Comparison of ENCODE assay signal across 10 cellular contexts in the genomic region with DNA sequence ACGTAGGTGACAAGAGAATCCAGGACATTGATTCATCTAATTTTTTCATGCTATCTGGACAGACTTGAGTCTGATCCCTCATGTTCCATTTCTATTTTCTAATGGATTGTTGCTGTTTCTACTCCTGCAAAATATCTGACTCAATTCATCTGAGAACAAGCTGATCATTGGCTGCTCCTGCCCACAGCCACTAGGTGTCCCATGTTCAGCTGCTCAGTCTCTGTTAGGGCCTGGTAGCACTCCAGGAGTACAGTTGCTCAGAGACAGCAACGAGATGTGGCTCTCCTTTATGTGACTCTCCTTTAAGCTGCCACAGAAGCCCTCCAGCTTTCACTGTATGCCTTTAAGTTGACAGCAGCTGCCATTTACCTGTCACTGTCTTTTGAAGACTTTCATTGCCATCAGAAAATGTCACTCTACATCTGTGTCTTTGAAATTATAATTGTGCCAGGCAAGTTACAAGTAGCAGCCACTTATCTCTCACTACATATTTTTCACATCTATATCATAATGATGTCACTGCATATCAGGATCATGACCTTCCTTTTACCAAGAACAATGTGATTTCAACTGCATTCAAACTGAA.
DNase-seq lines count a peak whose midpoint lies in the region; ATAC-seq and TF ChIP-seq lines count a peak whose summit lies in the region.
"Had no signal": no experiment of that assay in that cellular context is flagged by ENCODE, and none has a peak within 500 bp of the region (broad histone marks: within the 10 kb centered on the region; RNA-seq: fewer than 3 reads in every experiment).

No MANE protein-coding gene starts in this region.

- no peaks in the 10 kb centered on the region for H3K9me3 Mint-ChIP-seq in endothelial cell (ENCODE audit: unreplicated experiment)

- no peaks in the 10 kb centered on the region for H3K27me3 ChIP-seq in NT2/D1 (ENCODE audit: insufficient read depth, insufficient read length)
- H3K27me3 ChIP-seq: colonic mucosa had no signal

- TF ChIP-seq CTCF in endothelial cell (IDR thresholded peaks at IDR 0.05; ENCODE audit: unreplicated experiment) = peak; percentile 27
- peak; percentile 63 for TF ChIP-seq CTCF in retinal pigment epithelial cell (conservative IDR thresholded peaks at IDR 0.05; ENCODE audit: low read depth, low read length)

- no peaks in the 10 kb centered on the region for H3K4me1 Mint-ChIP-seq in endothelial cell (ENCODE audit: unreplicated experiment)
- H3K4me1 Mint-ChIP-seq: activated CD4-positive, alpha-beta T cell treated with anti-CD3 and anti-CD28 coated beads for 36 hours had no signal

- no peaks in the 10 kb centered on the region for H3K4me1 ChIP-seq in NT2/D1 (ENCODE audit: insufficient read depth, insufficient read length)
- H3K4me1 ChIP-seq: colonic mucosa had no signal

- no peak overlapping the region for H3K4me3 Mint-ChIP-seq in endothelial cell (ENCODE audit: unreplicated experiment)
- H3K4me3 Mint-ChIP-seq: activated CD4-positive, alpha-beta T cell treated with anti-CD3 and anti-CD28 coated beads for 36 hours had no signal

- no peak for ATAC-seq in HG03108 (IDR thresholded peaks at IDR 0.05; ENCODE audit: unreplicated experiment)
- ATAC-seq in GM21381 (IDR thresholded peaks at IDR 0.05; ENCODE audit: unreplicated experiment) = no peak
- ATAC-seq: activated CD4-positive, alpha-beta T cell treated with anti-CD3 and anti-CD28 coated beads for 36 hours had no signal

- DNase-seq in NCI-H2171 treated with DMSO at 0.1 percent for 48 hours (lab: John Stamatoyannopoulos, UW) = peak; percentile 1
- DNase-seq in NCI-H2171 (lab: John Stamatoyannopoulos, UW) = no peak
- peak; percentile 15 for DNase-seq in NT2/D1 (ENCODE audit: low read depth, low spot score)
- DNase-seq in endothelial cell (ENCODE audit: low spot score) = peak; percentile 28
- DNase-seq in retinal pigment epithelial cell (ENCODE audit: low read depth) = no peak
- no peak for DNase-seq in hypothalamus (lab: John Stamatoyannopoulos, UW)
- DNase-seq: activated CD4-positive, alpha-beta T cell treated with anti-CD3 and anti-CD28 coated beads for 36 hours; colonic mucosa had no signal

- no peaks in the 10 kb centered on the region for H3K27me3 Mint-ChIP-seq in endothelial cell (ENCODE audit: unreplicated experiment)
- H3K27me3 Mint-ChIP-seq: activated CD4-positive, alpha-beta T cell treated with anti-CD3 and anti-CD28 coated beads for 36 hours had no signal

- no peak overlapping the region for H3K27ac Mint-ChIP-seq in endothelial cell (ENCODE audit: unreplicated experiment)
- H3K27ac Mint-ChIP-seq: activated CD4-positive, alpha-beta T cell treated with anti-CD3 and anti-CD28 coated beads for 36 hours had no signal

- H3K9me3 ChIP-seq in NT2/D1 (ENCODE audit: insufficient read depth, low read length) = no peaks in the 10 kb centered on the region
- H3K9me3 ChIP-seq: colonic mucosa had no signal

- no peaks in the 10 kb centered on the region for H3K36me3 ChIP-seq in NT2/D1 (ENCODE audit: insufficient read depth, insufficient read length, low read length)
- H3K36me3 ChIP-seq: colonic mucosa had no signal

- H3K9ac ChIP-seq in NT2/D1 (ENCODE audit: insufficient read length, low read depth) = no peak overlapping the region

- no peak overlapping the region for H3K4me3 ChIP-seq in NT2/D1 (ENCODE audit: insufficient read length, low read depth)
- H3K4me3 ChIP-seq in retinal pigment epithelial cell (ENCODE audit: low read length) = no peak overlapping the region
- H3K4me3 ChIP-seq: colonic mucosa had no signal

- no peaks in the 10 kb centered on the region for H3K36me3 Mint-ChIP-seq in endothelial cell (ENCODE audit: low read depth, unreplicated experiment)

Comparison
In these comparisons a context has a peak if more than half of its experiments do, and no peak if none do; other contexts are left out.
1. DNase-seq: peak in NCI-H2171 treated with DMSO at 0.1 percent for 48 hours (single experiment), NT2/D1 (single experiment) and endothelial cell (single experiment); none in NCI-H2171 (single experiment), retinal pigment epithelial cell (single experiment) and hypothalamus (0 of 51).